ENCODE assay signal across 32 cellular contexts in the genomic region with DNA sequence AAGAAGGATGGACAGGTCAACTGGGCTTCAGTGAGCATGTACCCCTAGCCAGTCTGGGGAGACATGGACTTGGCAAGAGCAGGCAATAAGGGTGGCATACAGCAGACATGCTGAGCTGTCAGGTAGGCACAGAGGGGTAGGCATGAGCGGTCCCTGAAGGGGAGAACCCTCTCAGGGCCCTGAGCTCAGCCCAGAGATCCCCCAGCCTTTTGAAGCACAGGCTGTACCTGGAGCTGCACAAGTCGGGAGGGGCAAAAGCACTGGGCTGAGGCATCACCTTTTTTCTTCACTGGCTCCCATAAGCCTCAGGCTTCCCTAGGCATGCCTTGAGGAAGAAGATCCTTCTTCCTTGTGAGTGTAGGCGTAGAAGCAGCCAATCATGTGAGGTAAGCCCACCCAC. TPM values are rescaled to one million over a fixed set of nuclear protein-coding genes. Genes with fewer than 3 reads are reported as not detected.
"Had no signal": no experiment of that assay in that cellular context is flagged by ENCODE, and none has a peak within 500 bp of the region (broad histone marks: within the 10 kb centered on the region; RNA-seq: fewer than 3 reads in every experiment).

No MANE protein-coding gene starts in this region.

- H3K4me3 ChIP-seq: ovary, psoas muscle, right lobe of liver, sigmoid colon, stomach, suprapubic skin, thoracic aorta, thyroid gland, tibial nerve, upper lobe of left lung, vagina had no signal

- FAIRE-seq: small intestine, urothelium cell line had no signal

- H3K9me3 ChIP-seq: neutrophil, thyroid gland had no signal

- H3K27ac ChIP-seq: neutrophil, ovary, parathyroid adenoma, psoas muscle, right lobe of liver, sigmoid colon, stomach, suprapubic skin, thoracic aorta, thyroid gland, tibial nerve, upper lobe of left lung, vagina had no signal

- H2AFZ ChIP-seq: parathyroid adenoma had no signal

- ATAC-seq: naive thymus-derived CD8-positive, alpha-beta T cell; natural killer cell treated with Interleukin-12 subunit alpha and Interleukin-12 subunit beta and Interleukin-15 and Interleukin-18, amount 100 ng/mL, for 72 hours; psoas muscle; right cardiac atrium; right lobe of liver; stimulated activated effector memory CD8-positive, alpha-beta T cell treated with anti-CD3 and anti-CD28 coated beads, Interleukin-12 subunit alpha, Interleukin-12 subunit beta, amount 100 ng/mL, for 72 hours; stimulated activated naive B cell treated with anti-CD40 and anti-IgM and Interleukin-4, amounts not matched to agents 10 μg/mL and 1 μg/mL and 100 μg/mL, for 72 hours had no signal

- H3K4me1 ChIP-seq: parathyroid adenoma, psoas muscle, right lobe of liver, sigmoid colon, stomach, suprapubic skin, thyroid gland, tibial nerve, upper lobe of left lung, vagina had no signal

- H3K27me3 ChIP-seq: neutrophil, ovary, right lobe of liver, sigmoid colon, stomach, suprapubic skin, thyroid gland, tibial nerve, upper lobe of left lung, vagina had no signal

- DNase-seq: naive thymus-derived CD8-positive, alpha-beta T cell; nephron progenitor cell; nucleus accumbens; ovary; posterior cingulate gyrus; psoas muscle; right cardiac atrium; right lobe of liver; sigmoid colon; small intestine; stimulated activated CD4-positive, alpha-beta T cell treated with anti-CD3 and anti-CD28 coated beads, Interleukin-15, amount 100 ng/mL, for 24 hours; stimulated activated CD4-positive, alpha-beta T cell treated with anti-CD3 and anti-CD28 coated beads, Interleukin-2, amount 100 ng/mL, for 24 hours; stimulated activated CD4-positive, alpha-beta T cell treated with anti-CD3 and anti-CD28 coated beads, Interleukin-2, amount 100 ng/mL, for 48 hours; stimulated activated CD4-positive, alpha-beta T cell treated with anti-CD3 and anti-CD28 coated beads, Interleukin-4, amount 100 ng/mL, for 24 hours; stimulated activated naive B cell treated with anti-CD40 and anti-IgM and Interleukin-4, amounts not matched to agents 10 μg/mL and 1 μg/mL and 100 μg/mL, for 72 hours; stimulated activated naive CD4-positive, alpha-beta T cell treated with Interleukin-2 at 50 U/mL for 16 hours; stomach; substantia nigra; thyroid gland; trophoblast cell; upper lobe of left lung had no signal

- H3K36me3 ChIP-seq: neutrophil, ovary, right lobe of liver, sigmoid colon, suprapubic skin, thoracic aorta, thyroid gland, upper lobe of left lung, vagina had no signal

- H3K9ac ChIP-seq: parathyroid adenoma had no signal

- H3K79me2 ChIP-seq: parathyroid adenoma had no signal

RNA-seq across cellular contexts. Expression of a gene that starts 42.3 kb away (rescaled TPM):
- total RNA-seq: neural crest cell, progenitor cell of endocrine pancreas had no signal
- polyA plus RNA-seq: stomach had no signal
